12 cellular contexts compared by ENCODE assay signal in genomic region chr7:19146699-19147098, GRCh38. TPM values are rescaled to one million over a fixed set of nuclear protein-coding genes. Genes with fewer than 3 reads are reported as not detected.
A peak's percentile ranks its signal among the peaks of the same experiment; 100 is the strongest.
DNase-seq lines count a peak whose midpoint lies in the region; ATAC-seq and TF ChIP-seq lines count a peak whose summit lies in the region.
"Had no signal": no experiment of that assay in that cellular context is flagged by ENCODE, and none has a peak within 500 bp of the region (broad histone marks: within the 10 kb centered on the region; RNA-seq: fewer than 3 reads in every experiment).

No MANE protein-coding gene starts in this region.

- peaks cover 7 to 57% (median 36%) of the 10 kb centered on the region in 3 experiments for H3K27me3 ChIP-seq in neuronal stem cell (ENCODE audit: control insufficient read depth in 3 of 3, insufficient read depth in 3 of 3, low read depth in 1 of 3, low read length in 3 of 3)
- H3K27me3 ChIP-seq: vagina had no signal

- no peak overlapping the region for H3K4me2 ChIP-seq in neuronal stem cell (ENCODE audit: insufficient read depth, low read length, poor library complexity, severe bottlenecking)
- H3K4me2 ChIP-seq: smooth muscle cell had no signal

- no peak overlapping the region for H2AFZ ChIP-seq in neuronal stem cell (ENCODE audit: low read length)

- no peaks in the 10 kb centered on the region for H3K79me1 ChIP-seq in neuronal stem cell (ENCODE audit: low read depth, low read length)

- intact Hi-C loops in CD14-positive monocyte (cut with micrococcal nuclease): no loop called here

- POLR2A ChIA-PET in HEK293 (lab: Yijun Ruan, JAX): no interaction called here
- POLR2A ChIA-PET in activated CD8-positive, alpha-beta T cell treated with anti-CD3 and anti-CD28 coated beads, Interleukin-2, amount 10 ng/mL, durations not matched to agents 7 days and 5 days (lab: Charles Lee): no interaction called here

- H3K27ac Mint-ChIP-seq in endothelial cell (ENCODE audit: unreplicated experiment): no peak overlapping the region
- no peak overlapping the region for H3K27ac Mint-ChIP-seq in activated CD8-positive, alpha-beta T cell treated with anti-CD3 and anti-CD28 coated beads, Interleukin-2, amount 10 ng/mL, durations not matched to agents 7 days and 5 days
- H3K27ac Mint-ChIP-seq in CD14-positive monocyte: no peak overlapping the region
- H3K27ac Mint-ChIP-seq: activated CD4-positive, alpha-beta T cell treated with anti-CD3 and anti-CD28 coated beads for 36 hours had no signal

- no peak overlapping the region for H4K8ac ChIP-seq in neuronal stem cell (ENCODE audit: low read depth, low read length)

- H3K27ac ChIP-seq in HEK293 (ENCODE audit: extremely low read depth, low read depth, low read length): no peak overlapping the region
- no peak overlapping the region for H3K27ac ChIP-seq in neuronal stem cell (replicated peaks; ENCODE audit: low read length)
- H3K27ac ChIP-seq: colonic mucosa, vagina had no signal

- no peaks in the 10 kb centered on the region for H3K9me3 ChIP-seq in HEK293 (ENCODE audit: control insufficient read depth, insufficient read depth, low read depth, low read length)
- no peaks in the 10 kb centered on the region for H3K9me3 ChIP-seq in neuronal stem cell (replicated peaks in 1 of 2; ENCODE audit: control insufficient read depth in 2 of 2, insufficient read depth in 1 of 2, low read depth in 1 of 2, low read length in 2 of 2)
- H3K9me3 ChIP-seq: colonic mucosa, vagina had no signal

- no peak overlapping the region for H3K4ac ChIP-seq in neuronal stem cell (ENCODE audit: low read length)

- ATAC-seq in activated CD8-positive, alpha-beta T cell treated with anti-CD3 and anti-CD28 coated beads, Interleukin-2, amount 10 ng/mL, durations not matched to agents 7 days and 5 days: no peak
- ATAC-seq: activated CD4-positive, alpha-beta T cell treated with anti-CD3 and anti-CD28 coated beads for 36 hours had no signal

- H3K36me3 ChIP-seq in HEK293 (ENCODE audit: control insufficient read depth in 2 of 2, insufficient read depth in 1 of 2, low read length in 2 of 2): no peaks in the 10 kb centered on the region
- H3K36me3 ChIP-seq in neuronal stem cell (replicated peaks in 1 of 2; ENCODE audit: control insufficient read depth in 2 of 2, insufficient read depth in 2 of 2, low read length in 2 of 2): no peaks in the 10 kb centered on the region
- H3K36me3 ChIP-seq: colonic mucosa, vagina had no signal

- H3K4me1 Mint-ChIP-seq in endothelial cell (ENCODE audit: unreplicated experiment) (peaks cover 17% of the 10 kb centered on the region), CD14-positive monocyte (peaks cover 5% of the 10 kb centered on the region)
- H3K4me1 Mint-ChIP-seq in activated CD8-positive, alpha-beta T cell treated with anti-CD3 and anti-CD28 coated beads, Interleukin-2, amount 10 ng/mL, durations not matched to agents 7 days and 5 days (ENCODE audit: low read depth): no peaks in the 10 kb centered on the region
- H3K4me1 Mint-ChIP-seq: activated CD4-positive, alpha-beta T cell treated with anti-CD3 and anti-CD28 coated beads for 36 hours had no signal

- H2BK5ac ChIP-seq in neuronal stem cell (ENCODE audit: low read length): no peak overlapping the region

- TF ChIP-seq CTCF in HEK293 (tag by site-specific recombination; IDR thresholded peaks at IDR 0.05) (no peak), endothelial cell (IDR thresholded peaks at IDR 0.05; ENCODE audit: unreplicated experiment) (no peak), CD14-positive monocyte (IDR thresholded peaks at IDR 0.05) (no peak)

- H2AK5ac ChIP-seq in neuronal stem cell (ENCODE audit: low read depth, low read length): no peak overlapping the region

- DNase-seq in NCI-H69 (lab: John Stamatoyannopoulos, UW) (peak; percentile 85), endothelial cell (ENCODE audit: low spot score) (peak; percentile 33), neuronal stem cell (ENCODE audit: low spot score) (peak; percentile 44), CD14-positive monocyte (ENCODE audit: low spot score) (no peak)
- no peak for DNase-seq in activated CD8-positive, alpha-beta T cell treated with anti-CD3 and anti-CD28 coated beads, Interleukin-2, amount 10 ng/mL, durations not matched to agents 7 days and 5 days
- DNase-seq in activated CD4-positive, CD25-positive, alpha-beta regulatory T cell (lab: John Stamatoyannopoulos, UW): no peak
- DNase-seq: activated CD4-positive, alpha-beta T cell treated with anti-CD3 and anti-CD28 coated beads for 36 hours; activated gamma-delta T cell treated with Interleukin-2 at 50 U/mL for 16 hours; colonic mucosa had no signal

- no peak overlapping the region for H2BK12ac ChIP-seq in neuronal stem cell (ENCODE audit: low read length)

- H3K36me3 Mint-ChIP-seq in endothelial cell (ENCODE audit: low read depth, unreplicated experiment) (no peaks in the 10 kb centered on the region), CD14-positive monocyte (peaks cover 0 to 5% of the 10 kb centered on the region in 2 donors)
- H3K36me3 Mint-ChIP-seq in activated CD8-positive, alpha-beta T cell treated with anti-CD3 and anti-CD28 coated beads, Interleukin-2, amount 10 ng/mL, durations not matched to agents 7 days and 5 days (ENCODE audit: low read depth): no peaks in the 10 kb centered on the region

- H3K9me3 Mint-ChIP-seq in endothelial cell (ENCODE audit: unreplicated experiment) (no peaks in the 10 kb centered on the region), CD14-positive monocyte (peaks cover 2 to 18% (median 15%) of the 10 kb centered on the region in 7 donors)
- H3K9me3 Mint-ChIP-seq in activated CD8-positive, alpha-beta T cell treated with anti-CD3 and anti-CD28 coated beads, Interleukin-2, amount 10 ng/mL, durations not matched to agents 7 days and 5 days (ENCODE audit: insufficient read depth): peaks cover 16% of the 10 kb centered on the region

- H3K27me3 Mint-ChIP-seq in endothelial cell (ENCODE audit: unreplicated experiment) (peaks cover 11% of the 10 kb centered on the region), CD14-positive monocyte (ENCODE audit: low read depth in 3 of 3) (peaks cover 57 to 60% (median 58%) of the 10 kb centered on the region in 3 donors)
- peaks cover 19% of the 10 kb centered on the region for H3K27me3 Mint-ChIP-seq in activated CD8-positive, alpha-beta T cell treated with anti-CD3 and anti-CD28 coated beads, Interleukin-2, amount 10 ng/mL, durations not matched to agents 7 days and 5 days (ENCODE audit: low read depth)

- no peak overlapping the region for H3K14ac ChIP-seq in neuronal stem cell (ENCODE audit: low read length)

- CTCF ChIA-PET in HEK293 (lab: Yijun Ruan, JAX): interaction anchor here (0.6 kb wide), 2 partner anchors 112 to 519 kb away, joined by 3 to 4 read pairs; no protein-coding TSS in a partner anchor
- CTCF ChIA-PET in activated CD8-positive, alpha-beta T cell treated with anti-CD3 and anti-CD28 coated beads, Interleukin-2, amount 10 ng/mL, durations not matched to agents 7 days and 5 days (lab: Charles Lee): no interaction called here

- H4K91ac ChIP-seq in neuronal stem cell (ENCODE audit: low read depth, low read length, poor library complexity): no peak overlapping the region

- no peak overlapping the region for H3K18ac ChIP-seq in neuronal stem cell (ENCODE audit: low read length)

- H2BK120ac ChIP-seq in neuronal stem cell (ENCODE audit: low read depth, low read length): no peak overlapping the region

- no peaks in the 10 kb centered on the region for H3K4me1 ChIP-seq in HEK293 (ENCODE audit: control insufficient read depth, insufficient read depth, low read length)
- H3K4me1 ChIP-seq in neuronal stem cell (ENCODE audit: control insufficient read depth in 2 of 2, insufficient read depth in 1 of 2, low read depth in 1 of 2, low read length in 2 of 2): peaks cover 2 to 9% of the 10 kb centered on the region in 2 donors
- H3K4me1 ChIP-seq: colonic mucosa had no signal

- no peak overlapping the region for H2BK15ac ChIP-seq in neuronal stem cell (ENCODE audit: low read length)

- H3K4me3 ChIP-seq in HEK293 (ENCODE audit: low read depth, low read length) (no peak overlapping the region), neuronal stem cell (ENCODE audit: low read length in 2 of 2) (no peak overlapping the region)
- H3K4me3 ChIP-seq: colonic mucosa, smooth muscle cell, vagina had no signal

- no peak overlapping the region for H3K23ac ChIP-seq in neuronal stem cell (ENCODE audit: low read depth, low read length, poor library complexity)

- no CpG with 5 or more reads among the region's 4 CpGs for WGBS in neuronal stem cell (ENCODE audit: extremely low coverage in 2 of 2, insufficient read length in 2 of 2, insufficient replicate concordance in 1 of 2), 2 donors

- no peak overlapping the region for H3K9ac ChIP-seq in neuronal stem cell (ENCODE audit: low read depth, low read length, poor library complexity)

- H3K4me3 Mint-ChIP-seq in endothelial cell (ENCODE audit: unreplicated experiment) (no peak overlapping the region), CD14-positive monocyte (peak overlapping the region in 1 of 2 donors; percentile 48)
- no peak overlapping the region for H3K4me3 Mint-ChIP-seq in activated CD8-positive, alpha-beta T cell treated with anti-CD3 and anti-CD28 coated beads, Interleukin-2, amount 10 ng/mL, durations not matched to agents 7 days and 5 days
- H3K4me3 Mint-ChIP-seq: activated CD4-positive, alpha-beta T cell treated with anti-CD3 and anti-CD28 coated beads for 36 hours had no signal

TF ChIP-seq in HEK293, 187 proteins besides CTCF, POLR2A, EP300 and RAD21 (continues in another document):
- TF ChIP-seq ZFP69B (tag by site-specific recombination; IDR thresholded peaks at IDR 0.05): no peak
- no peak for TF ChIP-seq ZSCAN18 (tag by site-specific recombination; IDR thresholded peaks at IDR 0.05)

RNA-seq across cellular contexts. Expression of gene FERD3L, which starts 1.5 kb away (rescaled TPM):
- total RNA-seq in endothelial cell (ENCODE audit: unreplicated experiment): not detected
- not detected for polyA plus RNA-seq in neuronal stem cell (2013, experiment 1 of 2)
- polyA plus RNA-seq in neuronal stem cell (2013, experiment 2 of 2): not detected
- not detected for total RNA-seq in activated CD8-positive, alpha-beta T cell treated with anti-CD3 and anti-CD28 coated beads, Interleukin-2, amount 10 ng/mL, durations not matched to agents 7 days and 5 days
- polyA plus RNA-seq in CD14-positive monocyte: not detected
- total RNA-seq: activated CD4-positive, alpha-beta T cell treated with anti-CD3 and anti-CD28 coated beads for 36 hours; colonic mucosa; smooth muscle cell; vagina had no signal
- polyA plus RNA-seq: smooth muscle cell had no signal

RNA-seq across cellular contexts. Expression of gene TWIST1, which starts 29.3 kb away (rescaled TPM):
- total RNA-seq in endothelial cell (ENCODE audit: unreplicated experiment): 2.4 TPM
- polyA plus RNA-seq in neuronal stem cell (2013, experiment 1 of 2): 0.20 TPM
- polyA plus RNA-seq in neuronal stem cell (2013, experiment 2 of 2): 0.22 TPM
- not detected for total RNA-seq in activated CD8-positive, alpha-beta T cell treated with anti-CD3 and anti-CD28 coated beads, Interleukin-2, amount 10 ng/mL, durations not matched to agents 7 days and 5 days
- not detected for polyA plus RNA-seq in CD14-positive monocyte

Comparison
In these comparisons a context has a peak if more than half of its experiments do, and no peak if none do; other contexts are left out.
1. DNase-seq: peak in NCI-H69 (single experiment), endothelial cell (single experiment) and neuronal stem cell (single experiment); none in activated CD8-positive, alpha-beta T cell treated with anti-CD3 and anti-CD28 coated beads, Interleukin-2, amount 10 ng/mL, durations not matched to agents 7 days and 5 days (single experiment), activated CD4-positive, CD25-positive, alpha-beta regulatory T cell (0 of 4) and CD14-positive monocyte (single experiment).